Comparison of ENCODE assay signal across 20 cellular contexts in the genomic region with DNA sequence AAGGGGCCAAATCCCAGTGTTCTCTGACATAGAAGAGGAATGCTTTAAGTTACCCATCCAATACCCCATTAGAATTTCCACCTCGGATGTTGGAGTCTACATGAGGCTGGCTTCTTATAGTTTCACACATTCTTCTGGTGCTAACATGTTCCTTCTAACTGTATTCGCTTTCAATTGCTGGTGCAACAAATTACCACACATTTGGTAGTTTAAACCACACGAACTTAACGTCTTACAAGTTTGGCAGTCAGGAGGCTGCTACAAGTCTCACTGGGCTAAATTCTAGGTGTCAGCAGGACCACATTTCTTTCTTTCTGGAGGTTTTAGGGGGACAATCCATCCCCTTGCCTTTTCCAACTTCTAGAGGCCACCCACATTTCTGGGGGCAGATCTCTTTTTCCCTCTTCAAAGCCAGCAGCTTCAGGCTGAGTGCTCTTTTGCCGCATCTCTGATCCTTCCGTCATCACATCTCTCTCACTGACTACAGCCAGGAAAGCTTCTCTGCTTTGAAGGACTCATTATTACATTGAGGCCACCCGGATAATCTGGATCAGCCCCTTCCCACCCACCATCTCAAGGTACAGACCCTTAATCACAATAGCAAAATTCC. TPM values are rescaled to one million over a fixed set of nuclear protein-coding genes. Genes with fewer than 3 reads are reported as not detected.
DNase-seq lines count a peak whose midpoint lies in the region; TF ChIP-seq lines count a peak whose summit lies in the region.
"Had no signal": no experiment of that assay in that cellular context is flagged by ENCODE, and none has a peak within 500 bp of the region (broad histone marks: within the 10 kb centered on the region; RNA-seq: fewer than 3 reads in every experiment).

No MANE protein-coding gene starts in this region.

- H3K9me3 Mint-ChIP-seq in Calu3 (ENCODE audit: low read depth, unreplicated experiment) (peaks cover 5% of the 10 kb centered on the region), progenitor cell of endocrine pancreas (ENCODE audit: low read depth) (no peaks in the 10 kb centered on the region)
- H3K9me3 Mint-ChIP-seq: CD4-positive, alpha-beta T cell; IgD-negative memory B cell had no signal

- intact Hi-C loops in Calu3 (cut with micrococcal nuclease; ENCODE audit: unreplicated experiment) = no loop called here

- peaks cover 86% of the 10 kb centered on the region for H3K4me1 ChIP-seq in KMS-11 (ENCODE audit: low read depth, poor library complexity, severe bottlenecking)
- H3K4me1 ChIP-seq in SJCRH30 = peaks cover 46% of the 10 kb centered on the region

- H3K9me3 ChIP-seq in SJCRH30 (replicated peaks) = peaks cover 3% of the 10 kb centered on the region; the same call in 1 of the 2 replicates

- H3K27ac Mint-ChIP-seq in Calu3 (ENCODE audit: unreplicated experiment) (peak overlapping the region; percentile 68), progenitor cell of endocrine pancreas (peak overlapping the region; percentile 73)
- H3K27ac Mint-ChIP-seq: B cell; CD4-positive, alpha-beta T cell; T-helper 17 cell had no signal

- no peak for DNase-seq in Calu3
- peak in 1 of 2 experiments; percentile 27 for DNase-seq in SJCRH30
- no peak for DNase-seq in progenitor cell of endocrine pancreas (ENCODE audit: low spot score, unreplicated experiment)
- DNase-seq in stimulated activated CD4-positive, alpha-beta T cell treated with anti-CD3 and anti-CD28 coated beads, Interleukin-4, amount 100 ng/mL, for 4 hours = no peak
- DNase-seq in dedifferentiated amniotic fluid mesenchymal stem cell (ENCODE audit: extremely low spot score) = no peak
- no peak for DNase-seq in activated effector memory CD4-positive, alpha-beta T cell treated with Interleukin-2 at 50 U/mL for 16 hours
- DNase-seq: CD4-positive, alpha-beta T cell; DMS79; H7; NCI-H1092 treated with DMSO at 0.1 percent for 48 hours; NCI-H2107; NCI-H2227 treated with DMSO at 0.1 percent for 48 hours; NCI-H524; RPMI8226; T-helper 17 cell had no signal

- peak overlapping the region; percentile 93 for H3K27ac ChIP-seq in KMS-11
- H3K27ac ChIP-seq in SJCRH30 = peak overlapping the region; percentile 99

- H3K79me2 ChIP-seq in KMS-11 (ENCODE audit: insufficient read depth, low read depth) = no peaks in the 10 kb centered on the region

- CTCF ChIA-PET in Calu3 (lab: Charles Lee) = interaction anchor here (0.6 to 1.3 kb wide), 2 partner anchors 89 to 430 kb away, joined by 3 read pairs; no protein-coding TSS in a partner anchor

- H3K36me3 ChIP-seq in KMS-11 (ENCODE audit: insufficient read depth) (no peaks in the 10 kb centered on the region), SJCRH30 (no peaks in the 10 kb centered on the region)

- peak overlapping the region; percentile 69 for H3K4me2 ChIP-seq in KMS-11

- H3K36me3 Mint-ChIP-seq in Calu3 (ENCODE audit: insufficient read depth, unreplicated experiment) (peaks cover 19% of the 10 kb centered on the region), progenitor cell of endocrine pancreas (ENCODE audit: insufficient read depth) (no peaks in the 10 kb centered on the region)

- H4K20me1 ChIP-seq in KMS-11 (ENCODE audit: insufficient read depth) = no peaks in the 10 kb centered on the region

- no peaks in the 10 kb centered on the region for H3K27me3 ChIP-seq in KMS-11 (ENCODE audit: insufficient read depth, low read depth)
- no peaks in the 10 kb centered on the region for H3K27me3 ChIP-seq in SJCRH30

- H3K4me3 ChIP-seq in KMS-11 (IDR thresholded peaks at IDR 0.05; ENCODE audit: insufficient read depth, low read depth, low read length) (no peak overlapping the region), SJCRH30 (no peak overlapping the region)

- no peak overlapping the region for H3K4me3 Mint-ChIP-seq in Calu3 (ENCODE audit: low read depth, unreplicated experiment)
- no peak overlapping the region for H3K4me3 Mint-ChIP-seq in progenitor cell of endocrine pancreas (ENCODE audit: low read depth)
- H3K4me3 Mint-ChIP-seq: B cell; CD4-positive, alpha-beta T cell; IgD-negative memory B cell; T-helper 17 cell had no signal

- no peak overlapping the region; the same call in 1 of the 2 replicates for H3K9ac ChIP-seq in KMS-11

- H3K4me1 Mint-ChIP-seq in Calu3 (ENCODE audit: low read depth, unreplicated experiment) = peaks cover 74% of the 10 kb centered on the region
- peaks cover 36% of the 10 kb centered on the region for H3K4me1 Mint-ChIP-seq in progenitor cell of endocrine pancreas (ENCODE audit: low read depth)
- H3K4me1 Mint-ChIP-seq: T-helper 17 cell had no signal

- H2AFZ ChIP-seq in KMS-11 (ENCODE audit: low read depth) = peak overlapping the region; percentile 23; the same call in 1 of the 2 replicates

- no peak for TF ChIP-seq CTCF in Calu3 (IDR thresholded peaks at IDR 0.05; ENCODE audit: unreplicated experiment)
- TF ChIP-seq CTCF in KMS-11 (conservative IDR thresholded peaks at IDR 0.05; ENCODE audit: low read depth, low read length) = no peak
- TF ChIP-seq CTCF in progenitor cell of endocrine pancreas (IDR thresholded peaks at IDR 0.05; ENCODE audit: unreplicated experiment) = no peak

- H3K27me3 Mint-ChIP-seq in Calu3 (ENCODE audit: unreplicated experiment) = no peaks in the 10 kb centered on the region
- no peaks in the 10 kb centered on the region for H3K27me3 Mint-ChIP-seq in progenitor cell of endocrine pancreas
- H3K27me3 Mint-ChIP-seq: B cell; CD4-positive, alpha-beta T cell; IgD-negative memory B cell; T-helper 17 cell had no signal

- no TSS peak for BruUV-seq in Calu3 (replicated peaks; lab: Mats Ljungman, UMichigan)

RNA-seq across cellular contexts. Expression of a gene that starts 5.1 kb away (rescaled TPM):
- total RNA-seq in Calu3 (2022) = 190 and 199 TPM in 2 replicates
- 0.08 TPM in 2 replicates for total RNA-seq in SJCRH30 (2014; rRNA removed; shearing (Covaris generic))
- total RNA-seq in progenitor cell of endocrine pancreas = 16.1 and 21.3 TPM in 2 replicates
- total RNA-seq: G401, HT1080 had no signal

Comparison
In these comparisons a context has a peak if more than half of its experiments do, and no peak if none do; other contexts are left out.
1. RNA of a gene that starts 5.1 kb away (total RNA-seq): 190 to 199 TPM in Calu3 and 16.1 to 21.3 TPM in progenitor cell of endocrine pancreas; 0.08 TPM in SJCRH30; every median in the first group is over 10 times any median in the second.